1 cellular context compared by ENCODE assay signal in the genomic region with DNA sequence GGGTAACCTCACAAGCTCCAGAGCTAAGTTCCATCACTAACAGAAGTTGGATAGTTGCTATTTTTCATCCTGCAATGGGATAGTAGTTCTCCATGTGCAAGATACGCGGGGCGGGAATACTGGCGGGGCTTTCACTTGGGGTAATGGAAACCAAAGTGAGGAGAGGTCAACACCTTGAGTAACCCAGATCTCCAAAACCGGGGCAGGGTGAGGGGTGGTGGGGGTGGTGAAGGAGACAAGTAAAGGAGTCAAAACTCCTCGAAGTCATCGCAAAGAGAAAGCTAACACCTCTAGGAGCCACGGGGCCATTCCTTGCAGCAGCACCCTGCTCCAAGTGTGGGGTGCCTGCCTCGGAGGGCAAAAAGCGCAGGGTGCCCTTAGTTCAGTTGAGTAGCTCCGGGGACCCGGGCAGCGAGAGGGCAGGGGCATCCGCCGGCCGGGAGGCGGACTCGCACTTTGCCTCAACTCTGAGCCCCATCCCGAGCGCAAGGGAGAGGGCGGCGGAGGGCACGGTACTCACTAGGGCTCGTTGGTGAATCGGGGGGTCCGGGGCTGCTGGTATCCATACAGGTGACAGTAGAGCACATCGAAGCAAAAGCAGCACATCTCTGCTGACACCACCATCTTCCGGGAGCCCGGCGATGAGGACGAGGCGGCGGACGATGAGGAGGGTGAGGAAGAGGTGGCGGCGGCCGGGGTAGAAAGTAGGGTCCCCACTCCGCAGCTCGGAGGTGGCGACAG.
TF ChIP-seq lines count a peak whose summit lies in the region.

No MANE protein-coding gene starts in this region.

TF ChIP-seq in K562, 482 proteins besides CTCF, POLR2A, EP300 and RAD21 (continued from another document):
- TF ChIP-seq UBTF (IDR thresholded peaks at IDR 0.05; ENCODE audit: borderline replicate concordance in 1 of 2, low read depth in 2 of 2, low read length in 2 of 2) (peak in 1 of 2 experiments; percentile 2; a peak in 1 of 4 replicates), KLF1 (tag; IDR thresholded peaks at IDR 0.05) (no peak), ZNF24 (IDR thresholded peaks at IDR 0.05) (no peak), ZNF143 (CRISPR knock-in tag; IDR thresholded peaks at IDR 0.05) (0 out of 2 replicates have a peak, but pooled peaks have one; percentile 0), VEZF1 (CRISPR knock-in tag; IDR thresholded peaks at IDR 0.05) (no peak), CHD1 (IDR thresholded peaks at IDR 0.05; ENCODE audit: low read length) (peak; percentile 8), ZBTB26 (CRISPR knock-in tag; IDR thresholded peaks at IDR 0.05) (no peak), CHD4 (IDR thresholded peaks at IDR 0.05; ENCODE audit: insufficient read depth, insufficient replicate concordance, low read depth, low read length, poor library complexity, severe bottlenecking) (no peak), ID3 (CRISPR knock-in tag; IDR thresholded peaks at IDR 0.05) (no peak), ID3 (tag; IDR thresholded peaks at IDR 0.05) (0 out of 2 replicates have a peak, but pooled peaks have one; percentile 18), BCOR (IDR thresholded peaks at IDR 0.05) (no peak), HNRNPH1 (optimal IDR thresholded peaks at IDR 0.05; ENCODE audit: low read depth, low read length) (no peak), ELF1 (tag; IDR thresholded peaks at IDR 0.05) (0 out of 2 replicates have a peak, but pooled peaks have one; percentile 14), HNRNPLL (IDR thresholded peaks at IDR 0.05; ENCODE audit: low read depth, low read length, poor library complexity, severe bottlenecking) (peak; percentile 70), HDAC1 (IDR thresholded peaks at IDR 0.05) (0 out of 4 replicates have a peak, but pooled peaks of 1 of the 2 experiments have one; percentile 5), ZNF212 (CRISPR knock-in tag; IDR thresholded peaks at IDR 0.05) (no peak), E2F8 (IDR thresholded peaks at IDR 0.05; ENCODE audit: low read depth, partially characterized antibody) (no peak), XRCC4 (IDR thresholded peaks at IDR 0.05; ENCODE audit: extremely low read depth, insufficient read depth, insufficient read length) (no peak)
- TF ChIP-seq, protein P1, sequence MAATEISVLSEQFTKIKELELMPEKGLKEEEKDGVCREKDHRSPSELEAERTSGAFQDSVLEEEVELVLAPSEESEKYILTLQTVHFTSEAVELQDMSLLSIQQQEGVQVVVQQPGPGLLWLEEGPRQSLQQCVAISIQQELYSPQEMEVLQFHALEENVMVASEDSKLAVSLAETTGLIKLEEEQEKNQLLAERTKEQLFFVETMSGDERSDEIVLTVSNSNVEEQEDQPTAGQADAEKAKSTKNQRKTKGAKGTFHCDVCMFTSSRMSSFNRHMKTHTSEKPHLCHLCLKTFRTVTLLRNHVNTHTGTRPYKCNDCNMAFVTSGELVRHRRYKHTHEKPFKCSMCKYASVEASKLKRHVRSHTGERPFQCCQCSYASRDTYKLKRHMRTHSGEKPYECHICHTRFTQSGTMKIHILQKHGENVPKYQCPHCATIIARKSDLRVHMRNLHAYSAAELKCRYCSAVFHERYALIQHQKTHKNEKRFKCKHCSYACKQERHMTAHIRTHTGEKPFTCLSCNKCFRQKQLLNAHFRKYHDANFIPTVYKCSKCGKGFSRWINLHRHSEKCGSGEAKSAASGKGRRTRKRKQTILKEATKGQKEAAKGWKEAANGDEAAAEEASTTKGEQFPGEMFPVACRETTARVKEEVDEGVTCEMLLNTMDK (IDR thresholded peaks at IDR 0.05; ENCODE audit: borderline replicate concordance, insufficient read depth, low read depth, low read length, poor library complexity, severe bottlenecking), result no peak
TF ChIP-seq in K562: peak in this region for 9.
